In genomic region chr4:16225139-16225538, GRCh38 we compare ENCODE assay signal across 8 cellular contexts. TPM values are rescaled to one million over a fixed set of nuclear protein-coding genes. Genes with fewer than 3 reads are reported as not detected.
A peak's percentile ranks its signal among the peaks of the same experiment; 100 is the strongest.
DNase-seq lines count a peak whose midpoint lies in the region; ATAC-seq and TF ChIP-seq lines count a peak whose summit lies in the region.

No MANE protein-coding gene starts in this region.

- H3K4me3 ChIP-seq in ACC112 (ENCODE audit: low read depth, low read length) (peak overlapping the region; percentile 79), HEK293 (ENCODE audit: low read depth, low read length) (peak overlapping the region; percentile 63), iPS-11a (ENCODE audit: low read depth, low read length) (peak overlapping the region; percentile 73), subcutaneous abdominal adipose tissue (ENCODE audit: low read depth in 1 of 5, low read length in 5 of 5) (peak overlapping the region; percentile 81 to 92 (median 89))

- peaks cover 21% of the 10 kb centered on the region for H3K36me3 Mint-ChIP-seq in activated T-helper 17 cell treated with anti-CD3 and anti-CD28 coated beads, Interleukin-2, amount 50 U/mL, for 72 hours (ENCODE audit: low read depth)

- DNase-seq in UCSD-AML1 (lab: John Stamatoyannopoulos, UW; ENCODE audit: unreplicated experiment) (no peak), NCI-H2029 (lab: John Stamatoyannopoulos, UW) (no peak), SK-N-DZ (ENCODE audit: low spot score) (no peak)

- H3K79me2 ChIP-seq in ACC112 (ENCODE audit: control insufficient read depth, insufficient read depth, low read length, unreplicated experiment): peaks cover 57% of the 10 kb centered on the region

- H3K27ac Mint-ChIP-seq in activated T-helper 17 cell treated with anti-CD3 and anti-CD28 coated beads, Interleukin-2, amount 50 U/mL, for 72 hours: peak overlapping the region; percentile 84

- H3K36me3 ChIP-seq in ACC112 (ENCODE audit: insufficient read depth, low read length) (no peaks in the 10 kb centered on the region), HEK293 (ENCODE audit: control insufficient read depth in 2 of 2, insufficient read depth in 1 of 2, low read length in 2 of 2) (no peaks in the 10 kb centered on the region), subcutaneous abdominal adipose tissue (ENCODE audit: control insufficient read depth in 5 of 5, insufficient read depth in 5 of 5, low read length in 5 of 5) (no peaks in the 10 kb centered on the region)

- H3K9me3 Mint-ChIP-seq in activated T-helper 17 cell treated with anti-CD3 and anti-CD28 coated beads, Interleukin-2, amount 50 U/mL, for 72 hours: no peaks in the 10 kb centered on the region

- H3K9me3 ChIP-seq in HEK293 (ENCODE audit: control insufficient read depth, insufficient read depth, low read depth, low read length) (no peaks in the 10 kb centered on the region), subcutaneous abdominal adipose tissue (ENCODE audit: control insufficient read depth in 5 of 5, low read length in 5 of 5) (no peaks in the 10 kb centered on the region)

- POLR2A ChIA-PET in HEK293 (lab: Yijun Ruan, JAX): no interaction called here

- peak overlapping the region; percentile 86 for H3K4me3 Mint-ChIP-seq in activated T-helper 17 cell treated with anti-CD3 and anti-CD28 coated beads, Interleukin-2, amount 50 U/mL, for 72 hours

- H3K27me3 ChIP-seq in ACC112 (ENCODE audit: insufficient read depth, low read length) (no peaks in the 10 kb centered on the region), subcutaneous abdominal adipose tissue (ENCODE audit: control insufficient read depth in 5 of 5, insufficient read depth in 4 of 5, low read length in 5 of 5) (no peaks in the 10 kb centered on the region)

- CTCF ChIA-PET in HEK293 (lab: Yijun Ruan, JAX): interaction anchor here (1.2 kb wide), 1 partner anchor 12 kb away, joined by 3 read pairs; no protein-coding TSS in a partner anchor

- TF ChIP-seq CTCF in HEK293 (tag by site-specific recombination; IDR thresholded peaks at IDR 0.05): no peak

- peaks cover 22% of the 10 kb centered on the region for H3K4me1 Mint-ChIP-seq in activated T-helper 17 cell treated with anti-CD3 and anti-CD28 coated beads, Interleukin-2, amount 50 U/mL, for 72 hours

- H3K4me1 ChIP-seq in ACC112 (ENCODE audit: control insufficient read depth, insufficient read depth, low read length, unreplicated experiment): peaks cover 20% of the 10 kb centered on the region
- no peaks in the 10 kb centered on the region for H3K4me1 ChIP-seq in HEK293 (ENCODE audit: control insufficient read depth, insufficient read depth, low read length)
- H3K4me1 ChIP-seq in subcutaneous abdominal adipose tissue (ENCODE audit: control insufficient read depth in 5 of 5, insufficient read depth in 5 of 5, low read length in 5 of 5): peaks cover 7 to 52% (median 46%) of the 10 kb centered on the region in 5 donors

- peak overlapping the region; percentile 92 for H2AFZ ChIP-seq in ACC112 (ENCODE audit: low read length, unreplicated experiment)

- H3K27me3 Mint-ChIP-seq in activated T-helper 17 cell treated with anti-CD3 and anti-CD28 coated beads, Interleukin-2, amount 50 U/mL, for 72 hours: no peaks in the 10 kb centered on the region

- H3K27ac ChIP-seq in ACC112 (ENCODE audit: low read depth, low read length): no peak overlapping the region
- H3K27ac ChIP-seq in HEK293 (ENCODE audit: extremely low read depth, low read depth, low read length): no peak overlapping the region
- peak overlapping the region; percentile 79 for H3K27ac ChIP-seq in subcutaneous abdominal adipose tissue (ENCODE audit: low read depth, low read length)

- no peak for ATAC-seq in activated T-helper 17 cell treated with anti-CD3 and anti-CD28 coated beads, Interleukin-2, amount 50 U/mL, for 72 hours (replicated peaks)

- peak overlapping the region; percentile 78 to 92 (median 90) for H3K9ac ChIP-seq in subcutaneous abdominal adipose tissue (ENCODE audit: low read length in 5 of 5)

TF ChIP-seq in HEK293, 187 proteins besides CTCF, POLR2A, EP300 and RAD21:
- TF ChIP-seq ATF2 (tag by site-specific recombination; IDR thresholded peaks at IDR 0.05; ENCODE audit: low read depth): peak; percentile 39; the same call in 1 of the 2 replicates
- peak; percentile 56 for TF ChIP-seq PRDM6 (tag by site-specific recombination; IDR thresholded peaks at IDR 0.05)
- TF ChIP-seq ZSCAN18 (tag by site-specific recombination; IDR thresholded peaks at IDR 0.05): no peak

RNA-seq across cellular contexts. Expression of gene TAPT1, which starts 1.1 kb away (rescaled TPM):
- 10 to 100 TPM; 27.4 to 31.0 TPM for total RNA-seq in activated T-helper 17 cell treated with anti-CD3 and anti-CD28 coated beads, Interleukin-2, amount 50 U/mL, for 72 hours
- 8.6 and 9.7 TPM in 2 replicates for polyA plus RNA-seq in SK-N-DZ (2014; cell fraction: cytosol; rRNA removed)
- polyA plus RNA-seq in SK-N-DZ (2014; cell fraction: nucleus; rRNA removed): 18.1 and 23.1 TPM in 2 replicates
